ENCODE assay signal across 1 cellular context in genomic region chr4:151095142-151095541, GRCh38.
TF ChIP-seq lines count a peak whose summit lies in the region.

No MANE protein-coding gene starts in this region.

TF ChIP-seq in K562, 482 proteins besides CTCF, POLR2A, EP300 and RAD21:
- TF ChIP-seq RBM25 (IDR thresholded peaks at IDR 0.05; ENCODE audit: low read depth, low read length, severe bottlenecking) (peak; percentile 16), SRSF9 (IDR thresholded peaks at IDR 0.05; ENCODE audit: borderline replicate concordance, low read depth, low read length) (no peak), HIVEP1 (CRISPR knock-in tag; IDR thresholded peaks at IDR 0.05) (no peak), NCOA4 (IDR thresholded peaks at IDR 0.05; ENCODE audit: partially characterized antibody) (no peak), ZNF146 (CRISPR knock-in tag; IDR thresholded peaks at IDR 0.05; ENCODE audit: unreplicated experiment) (peak; percentile 58), TRIM28 (IDR thresholded peaks at IDR 0.05) (no peak), SAFB2 (IDR thresholded peaks at IDR 0.05; ENCODE audit: borderline replicate concordance, low read depth, low read length, severe bottlenecking) (no peak), SMAD3 (CRISPR knock-in tag; conservative IDR thresholded peaks at IDR 0.05) (no peak), MBD1 (CRISPR knock-in tag; IDR thresholded peaks at IDR 0.05) (no peak), ZEB2 (IDR thresholded peaks at IDR 0.05) (no peak), NUFIP1 (IDR thresholded peaks at IDR 0.05; ENCODE audit: partially characterized antibody) (no peak)
